Comparison of ENCODE assay signal across 1 cellular context in genomic region chr18:31430554-31430953, GRCh38.
TF ChIP-seq lines count a peak whose summit lies in the region.

No MANE protein-coding gene starts in this region.

TF ChIP-seq in GM23338, 12 proteins besides CTCF, POLR2A, EP300 and RAD21 (continued from another document):
- TF ChIP-seq, protein P1, sequence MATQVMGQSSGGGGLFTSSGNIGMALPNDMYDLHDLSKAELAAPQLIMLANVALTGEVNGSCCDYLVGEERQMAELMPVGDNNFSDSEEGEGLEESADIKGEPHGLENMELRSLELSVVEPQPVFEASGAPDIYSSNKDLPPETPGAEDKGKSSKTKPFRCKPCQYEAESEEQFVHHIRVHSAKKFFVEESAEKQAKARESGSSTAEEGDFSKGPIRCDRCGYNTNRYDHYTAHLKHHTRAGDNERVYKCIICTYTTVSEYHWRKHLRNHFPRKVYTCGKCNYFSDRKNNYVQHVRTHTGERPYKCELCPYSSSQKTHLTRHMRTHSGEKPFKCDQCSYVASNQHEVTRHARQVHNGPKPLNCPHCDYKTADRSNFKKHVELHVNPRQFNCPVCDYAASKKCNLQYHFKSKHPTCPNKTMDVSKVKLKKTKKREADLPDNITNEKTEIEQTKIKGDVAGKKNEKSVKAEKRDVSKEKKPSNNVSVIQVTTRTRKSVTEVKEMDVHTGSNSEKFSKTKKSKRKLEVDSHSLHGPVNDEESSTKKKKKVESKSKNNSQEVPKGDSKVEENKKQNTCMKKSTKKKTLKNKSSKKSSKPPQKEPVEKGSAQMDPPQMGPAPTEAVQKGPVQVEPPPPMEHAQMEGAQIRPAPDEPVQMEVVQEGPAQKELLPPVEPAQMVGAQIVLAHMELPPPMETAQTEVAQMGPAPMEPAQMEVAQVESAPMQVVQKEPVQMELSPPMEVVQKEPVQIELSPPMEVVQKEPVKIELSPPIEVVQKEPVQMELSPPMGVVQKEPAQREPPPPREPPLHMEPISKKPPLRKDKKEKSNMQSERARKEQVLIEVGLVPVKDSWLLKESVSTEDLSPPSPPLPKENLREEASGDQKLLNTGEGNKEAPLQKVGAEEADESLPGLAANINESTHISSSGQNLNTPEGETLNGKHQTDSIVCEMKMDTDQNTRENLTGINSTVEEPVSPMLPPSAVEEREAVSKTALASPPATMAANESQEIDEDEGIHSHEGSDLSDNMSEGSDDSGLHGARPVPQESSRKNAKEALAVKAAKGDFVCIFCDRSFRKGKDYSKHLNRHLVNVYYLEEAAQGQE (IDR thresholded peaks at IDR 0.05; ENCODE audit: unreplicated experiment), result no peak
- TF ChIP-seq ZNF331 (CRISPR knock-in tag; IDR thresholded peaks at IDR 0.05; ENCODE audit: low read depth) (no peak), EZH2phosphoT487 (IDR thresholded peaks at IDR 0.05; ENCODE audit: unreplicated experiment) (no peak), JUNB (IDR thresholded peaks at IDR 0.05; ENCODE audit: unreplicated experiment) (no peak), EZH2 (IDR thresholded peaks at IDR 0.05; ENCODE audit: low read depth, unreplicated experiment) (no peak), STAT1 (IDR thresholded peaks at IDR 0.05; ENCODE audit: unreplicated experiment) (no peak), ZNF462 (CRISPR knock-in tag; IDR thresholded peaks at IDR 0.05) (no peak), CREB1 (CRISPR knock-in tag; IDR thresholded peaks at IDR 0.05; ENCODE audit: low read depth) (no peak), NANOG (IDR thresholded peaks at IDR 0.05; ENCODE audit: borderline replicate concordance) (no peak)
- TF ChIP-seq, protein P2, sequence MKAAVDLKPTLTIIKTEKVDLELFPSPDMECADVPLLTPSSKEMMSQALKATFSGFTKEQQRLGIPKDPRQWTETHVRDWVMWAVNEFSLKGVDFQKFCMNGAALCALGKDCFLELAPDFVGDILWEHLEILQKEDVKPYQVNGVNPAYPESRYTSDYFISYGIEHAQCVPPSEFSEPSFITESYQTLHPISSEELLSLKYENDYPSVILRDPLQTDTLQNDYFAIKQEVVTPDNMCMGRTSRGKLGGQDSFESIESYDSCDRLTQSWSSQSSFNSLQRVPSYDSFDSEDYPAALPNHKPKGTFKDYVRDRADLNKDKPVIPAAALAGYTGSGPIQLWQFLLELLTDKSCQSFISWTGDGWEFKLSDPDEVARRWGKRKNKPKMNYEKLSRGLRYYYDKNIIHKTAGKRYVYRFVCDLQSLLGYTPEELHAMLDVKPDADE (IDR thresholded peaks at IDR 0.05), result no peak
